In genomic region chr11:19253149-19253540, GRCh38 we compare ENCODE assay signal across 26 cellular contexts. TPM values are rescaled to one million over a fixed set of nuclear protein-coding genes. Genes with fewer than 3 reads are reported as not detected.
DNase-seq lines count a peak whose midpoint lies in the region; ATAC-seq, FAIRE-seq and TF ChIP-seq lines count a peak whose summit lies in the region.
"Had no signal": no experiment of that assay in that cellular context is flagged by ENCODE, and none has a peak within 500 bp of the region (broad histone marks: within the 10 kb centered on the region; RNA-seq: fewer than 3 reads in every experiment).

No MANE protein-coding gene starts in this region.

- ATAC-seq in HG02571 (IDR thresholded peaks at IDR 0.05; ENCODE audit: unreplicated experiment) = no peak
- ATAC-seq: effector memory CD8-positive, alpha-beta T cell; esophagus mucosa; T-helper 17 cell had no signal

- DNase-seq in COLO668 (lab: John Stamatoyannopoulos, UW; ENCODE audit: unreplicated experiment) = peak; percentile 70
- peak; percentile 93 for DNase-seq in NCI-H1092 (lab: John Stamatoyannopoulos, UW)
- DNase-seq in SHP77 (lab: John Stamatoyannopoulos, UW) = peak; percentile 77 to 78
- DNase-seq in fibroblast of villous mesenchyme (ENCODE audit: low read depth) = peak; percentile 33
- no peak for DNase-seq in HTR-8/SVneo (ENCODE audit: insufficient read length, low spot score)
- no peak for DNase-seq in tibial artery
- no peak for DNase-seq in NK-92 (lab: John Stamatoyannopoulos, UW; ENCODE audit: unreplicated experiment)
- DNase-seq: activated CD4-positive, alpha-beta T cell treated with anti-CD3 and anti-CD28 coated beads, Interleukin-2, amount 50 U/mL, for 1 hour; activated CD8-positive, alpha-beta memory T cell treated with anti-CD3 and anti-CD28 coated beads, Interleukin-2, amount 50 U/mL, for 48 hours; activated effector memory CD4-positive, alpha-beta T cell treated with anti-CD3 and anti-CD28 coated beads, Interleukin-2, amount 50 U/mL, for 16 hours; effector memory CD8-positive, alpha-beta T cell; mammary epithelial cell; occipital lobe; PC-9; SIG-M5; spleen; stimulated activated CD4-positive, alpha-beta T cell treated with anti-CD3 and anti-CD28 coated beads, Interleukin-4, amount 100 ng/mL, for 1 hour; stimulated activated naive CD4-positive, alpha-beta T cell; T-helper 17 cell; WERI-Rb-1 had no signal

- H3K36me3 ChIP-seq in tibial artery = no peaks in the 10 kb centered on the region
- H3K36me3 ChIP-seq: BLaER1, spleen, WERI-Rb-1 had no signal

- no peak overlapping the region for H3K4me3 ChIP-seq in fibroblast of villous mesenchyme (ENCODE audit: low read depth, low read length)
- H3K4me3 ChIP-seq in tibial artery = no peak overlapping the region
- H3K4me3 ChIP-seq: BLaER1, PC-9, spleen had no signal

- intact Hi-C loops in tibial artery (cut with DNase I; ENCODE audit: low total_unique reads) = no loop called here

- no peaks in the 10 kb centered on the region for H3K4me1 ChIP-seq in tibial artery
- H3K4me1 ChIP-seq: spleen had no signal

- no peaks in the 10 kb centered on the region for H3K9me3 ChIP-seq in tibial artery
- H3K9me3 ChIP-seq: spleen had no signal

- TF ChIP-seq CTCF in fibroblast of villous mesenchyme (IDR thresholded peaks at IDR 0.05; ENCODE audit: insufficient read depth, low read depth, low read length) (no peak), tibial artery (IDR thresholded peaks at IDR 0.05) (no peak)

- H3K27me3 ChIP-seq in tibial artery = peaks cover 0 to 5% of the 10 kb centered on the region in 2 donors
- H3K27me3 ChIP-seq: BLaER1, spleen had no signal

- H3K27ac ChIP-seq in tibial artery = no peak overlapping the region
- H3K27ac ChIP-seq: BLaER1, PC-9, spleen, WERI-Rb-1 had no signal

- FAIRE-seq in HTR-8/SVneo (lab: Jason Lieb, UNC) = no peak
- FAIRE-seq: H1 had no signal

RNA-seq across cellular contexts. Expression of gene E2F8, which starts 12.4 kb away (rescaled TPM):
- total RNA-seq in fibroblast of villous mesenchyme = 0.64 and 2.2 TPM in 2 replicates

RNA-seq across cellular contexts. Expression of gene CSRP3, which starts 51.4 kb away (rescaled TPM):
- total RNA-seq in fibroblast of villous mesenchyme = not detected in 2 replicates
- total RNA-seq: chondrocyte, esophagus mucosa, H1, kidney epithelial cell, mammary epithelial cell, PC-9, spleen, T-helper 17 cell had no signal

Comparison
In these comparisons a context has a peak if more than half of its experiments do, and no peak if none do; other contexts are left out.
1. DNase-seq: peak in COLO668 (single experiment), NCI-H1092 (single experiment), SHP77 (2 of 2) and fibroblast of villous mesenchyme (single experiment); none in HTR-8/SVneo (single experiment), tibial artery (0 of 2) and NK-92 (single experiment).